Comparison of ENCODE assay signal across 16 cellular contexts in genomic region chr17:76995352-76996105, GRCh38.
DNase-seq lines count a peak whose midpoint lies in the region; ATAC-seq, FAIRE-seq and TF ChIP-seq lines count a peak whose summit lies in the region.
"Had no signal": no experiment of that assay in that cellular context is flagged by ENCODE, and none has a peak within 500 bp of the region (broad histone marks: within the 10 kb centered on the region; RNA-seq: fewer than 3 reads in every experiment).

No MANE protein-coding gene starts in this region.

- H3K4ac ChIP-seq in H1 (replicated peaks; ENCODE audit: insufficient read length, low read depth, low read length): no peak overlapping the region
- H3K4ac ChIP-seq in trophoblast cell (ENCODE audit: low read depth, low read length): no peak overlapping the region

- H3K23ac ChIP-seq in H1 (ENCODE audit: insufficient read length) (no peak overlapping the region), trophoblast cell (ENCODE audit: low read length) (no peak overlapping the region)

- CTCF ChIA-PET in H1 (lab: Charles Lee; ENCODE audit: partially characterized antibody): interaction anchor here (0.9 to 1.7 kb wide), 8 partner anchors 22 to 259 kb away, joined by 3 to 8 read pairs (median 3); no protein-coding TSS in a partner anchor

- H3K27me3 ChIP-seq in H1 (replicated peaks in 1 of 4; ENCODE audit: control insufficient read depth in 3 of 4, extremely low read depth in 1 of 4, insufficient read depth in 3 of 4, low read length in 3 of 4) (0 out of 7 replicates have a peak, but pooled peaks cover 0 to 2% (median 0%) of the 10 kb centered on the region in 4 experiments), trophoblast cell (ENCODE audit: insufficient read depth, low read length) (no peaks in the 10 kb centered on the region)
- H3K27me3 ChIP-seq: adrenal gland had no signal

- H3K4me2 ChIP-seq in H1 (ENCODE audit: insufficient read depth in 1 of 2, low read depth in 2 of 2, low read length in 2 of 2): peak overlapping the region; percentile 36 to 63
- no peak overlapping the region for H3K4me2 ChIP-seq in trophoblast cell (ENCODE audit: low read length)

- peak overlapping the region; percentile 2 to 77 for H3K27ac Mint-ChIP-seq in stimulated activated naive CD8-positive, alpha-beta T cell treated with anti-CD3 and anti-CD28 coated beads, Interleukin-15, amount 100 ng/mL, for 72 hours

- H3K9me3 Mint-ChIP-seq in stimulated activated naive CD8-positive, alpha-beta T cell treated with anti-CD3 and anti-CD28 coated beads, Interleukin-15, amount 100 ng/mL, for 72 hours: no peaks in the 10 kb centered on the region

- no peak for TF ChIP-seq EP300 in H1 (IDR thresholded peaks at IDR 0.05; ENCODE audit: borderline replicate concordance in 1 of 2, low read depth in 2 of 2, low read length in 2 of 2)

- H4K5ac ChIP-seq in H1 (ENCODE audit: insufficient read length, low read depth, low read length): no peak overlapping the region

- H3K56ac ChIP-seq in H1 (replicated peaks; ENCODE audit: insufficient read length, low read depth, low read length): no peak overlapping the region

- H2AK5ac ChIP-seq in H1 (ENCODE audit: low read depth, low read length): peak overlapping the region; percentile 26; the same call in 1 of the 2 replicates
- H2AK5ac ChIP-seq in trophoblast cell (ENCODE audit: low read length): no peak overlapping the region

- H2BK12ac ChIP-seq in H1 (ENCODE audit: low read depth, low read length) (peak overlapping the region; percentile 45), trophoblast cell (ENCODE audit: low read length) (no peak overlapping the region)

- H4K91ac ChIP-seq in H1 (replicated peaks; ENCODE audit: insufficient read length, low read length) (peak overlapping the region; percentile 5), trophoblast cell (ENCODE audit: low read depth, low read length) (no peak overlapping the region)

- H3K9me3 ChIP-seq in H1 (ENCODE audit: insufficient read depth in 2 of 2, low read depth in 1 of 2, low read length in 1 of 2): no peaks in the 10 kb centered on the region
- no peaks in the 10 kb centered on the region for H3K9me3 ChIP-seq in trophoblast cell (ENCODE audit: insufficient read depth, low read depth, low read length)
- H3K9me3 ChIP-seq: adrenal gland had no signal

- ATAC-seq in stimulated activated naive CD8-positive, alpha-beta T cell treated with anti-CD3 and anti-CD28 coated beads, Interleukin-15, amount 100 ng/mL, for 72 hours: no peak
- no peak for ATAC-seq in stimulated activated naive CD8-positive, alpha-beta T cell treated with anti-CD3 and anti-CD28 coated beads, Interleukin-15, Interleukin-2, amounts not matched to agents 100 U/mL and 50 U/mL, for 24 hours
- no peak for ATAC-seq in GM21723 (IDR thresholded peaks at IDR 0.05; ENCODE audit: unreplicated experiment)

- H3K14ac ChIP-seq in H1 (ENCODE audit: insufficient read length): no peak overlapping the region
- no peak overlapping the region for H3K14ac ChIP-seq in trophoblast cell (ENCODE audit: low read length)

- no peaks in the 10 kb centered on the region for H3K79me2 ChIP-seq in H1 (ENCODE audit: control insufficient read depth in 1 of 2, insufficient read depth in 2 of 2, low read length in 2 of 2)
- H3K79me2 ChIP-seq in trophoblast cell (ENCODE audit: control insufficient read depth, insufficient read depth, low read length, poor library complexity): no peaks in the 10 kb centered on the region

- 22% methylated on average over 11 of the region's 11 CpGs; no CpG with 5 or more reads in 1 of the 2 experiments for WGBS in H1 (ENCODE audit: extremely low coverage in 1 of 2, insufficient coverage in 1 of 2, insufficient read length in 1 of 2, insufficient replicate concordance in 2 of 2, low coverage in 1 of 2, low lambda C conversion rate in 2 of 2, missing lambda C conversion rate in 1 of 2), 2 experiments
- no CpG with 5 or more reads among the region's 11 CpGs for WGBS in trophoblast cell (ENCODE audit: extremely low coverage, insufficient coverage, insufficient read length)

- POLR2A ChIA-PET in H1 (lab: Charles Lee; ENCODE audit: partially characterized antibody): interaction anchor here (1.7 to 2.1 kb wide), 2 partner anchors 13 to 26 kb away, joined by 5 to 8 read pairs; no protein-coding TSS in a partner anchor

- no peaks in the 10 kb centered on the region for H3K23me2 ChIP-seq in H1 (ENCODE audit: low read depth, low read length)

- DNase-seq in stimulated activated naive CD8-positive, alpha-beta T cell treated with anti-CD3 and anti-CD28 coated beads, Interleukin-15, amount 100 ng/mL, for 72 hours: no peak
- no peak for DNase-seq in stimulated activated naive CD8-positive, alpha-beta T cell treated with anti-CD3 and anti-CD28 coated beads, Interleukin-15, Interleukin-2, amounts not matched to agents 100 U/mL and 50 U/mL, for 24 hours
- DNase-seq in NCI-H2196 treated with DMSO at 0.1 percent for 48 hours (lab: John Stamatoyannopoulos, UW; ENCODE audit: unreplicated experiment) (peak; percentile 23), H1 (ENCODE audit: low read depth in 1 of 2, low spot score in 2 of 2) (peak in 1 of 2 experiments; percentile 33), occipital lobe (lab: John Stamatoyannopoulos, UW) (no peak), trophoblast cell (no peak), HCEC 1CT (no peak)
- DNase-seq: adrenal gland, cortex of kidney, GF-D8, IMR-90, kidney glomerular epithelial cell, right cardiac atrium, T1000 had no signal

- peak overlapping the region; percentile 24 for H2BK20ac ChIP-seq in H1 (ENCODE audit: low read length)

- H3K4me3 Mint-ChIP-seq in stimulated activated naive CD8-positive, alpha-beta T cell treated with anti-CD3 and anti-CD28 coated beads, Interleukin-15, amount 100 ng/mL, for 72 hours: peak overlapping the region in 1 of 2 donors; percentile 22

- H4K8ac ChIP-seq in H1 (ENCODE audit: extremely low read depth, insufficient read depth, low read length) (no peak overlapping the region; the same call in 1 of the 2 replicates), trophoblast cell (ENCODE audit: low read depth, low read length) (no peak overlapping the region)

- H3K4me1 ChIP-seq in H1 (replicated peaks in 1 of 4; ENCODE audit: control insufficient read depth in 3 of 4, insufficient read depth in 4 of 4, low read length in 3 of 4) (peaks cover 6 to 22% (median 15%) of the 10 kb centered on the region in 4 experiments), trophoblast cell (ENCODE audit: control insufficient read depth in 1 of 2, insufficient read depth in 2 of 2, low read length in 2 of 2) (peaks cover 2% of the 10 kb centered on the region in 2 experiments)
- H3K4me1 ChIP-seq: adrenal gland had no signal

- H2BK5ac ChIP-seq in H1 (ENCODE audit: low read depth, low read length) (peak overlapping the region; percentile 81; the same call in 1 of the 2 replicates), trophoblast cell (ENCODE audit: low read depth, low read length, poor library complexity) (no peak overlapping the region)

- H4K20me1 ChIP-seq in H1 (replicated peaks in 1 of 2; ENCODE audit: control insufficient read depth in 1 of 2, insufficient read depth in 2 of 2, low read length in 2 of 2): no peaks in the 10 kb centered on the region

- H4K12ac ChIP-seq in trophoblast cell (ENCODE audit: low read depth, low read length): no peak overlapping the region

- no peaks in the 10 kb centered on the region for H3K27me3 Mint-ChIP-seq in stimulated activated naive CD8-positive, alpha-beta T cell treated with anti-CD3 and anti-CD28 coated beads, Interleukin-15, amount 100 ng/mL, for 72 hours

- H3K36me3 ChIP-seq in H1 (ENCODE audit: control insufficient read depth in 2 of 4, insufficient read depth in 4 of 4, low read length in 3 of 4) (no peaks in the 10 kb centered on the region), trophoblast cell (ENCODE audit: control insufficient read depth in 1 of 2, insufficient read depth in 2 of 2, low read length in 2 of 2) (no peaks in the 10 kb centered on the region)
- H3K36me3 ChIP-seq: adrenal gland had no signal

- peaks cover 60% of the 10 kb centered on the region for H3K4me1 Mint-ChIP-seq in stimulated activated naive CD8-positive, alpha-beta T cell treated with anti-CD3 and anti-CD28 coated beads, Interleukin-15, amount 100 ng/mL, for 72 hours

- TF ChIP-seq RAD21 in H1 (IDR thresholded peaks at IDR 0.05 in 1 of 2, conservative IDR thresholded peaks at IDR 0.05 in 1 of 2; ENCODE audit: low read depth in 2 of 2, low read length in 2 of 2): no peak

- FAIRE-seq in H1 (lab: Jason Lieb, UNC): peak; percentile 78

- H3K79me1 ChIP-seq in H1 (ENCODE audit: low read depth, low read length) (no peaks in the 10 kb centered on the region), trophoblast cell (ENCODE audit: low read length) (no peaks in the 10 kb centered on the region)

- H2BK120ac ChIP-seq in H1 (replicated peaks; ENCODE audit: low read depth, low read length) (no peak overlapping the region), trophoblast cell (ENCODE audit: insufficient read depth, low read length, poor library complexity) (no peak overlapping the region)

- H3K4me3 ChIP-seq in H1 (ENCODE audit: extremely low read depth in 1 of 4, insufficient read depth in 2 of 4, low read depth in 3 of 4, low read length in 4 of 4): peak overlapping the region in 3 of 4 experiments; percentile 15 to 29 (median 26); a peak in 3 of 8 replicates
- H3K4me3 ChIP-seq in trophoblast cell (ENCODE audit: low read depth, low read length): no peak overlapping the region
- H3K4me3 ChIP-seq: adrenal gland had no signal

- H3K27ac ChIP-seq in H1 (ENCODE audit: low read depth, low read length) (peak overlapping the region; percentile 75), trophoblast cell (ENCODE audit: low read depth, low read length) (no peak overlapping the region)
- H3K27ac ChIP-seq: adrenal gland, C4-2B had no signal

- H2AFZ ChIP-seq in H1 (ENCODE audit: low read length): 0 out of 2 replicates have a peak overlapping the region, but pooled peaks have one; percentile 4
- no peak overlapping the region for H2AFZ ChIP-seq in trophoblast cell (ENCODE audit: insufficient read depth, low read length, poor library complexity)

- H3K18ac ChIP-seq in H1 (ENCODE audit: extremely low read depth, low read length) (peak overlapping the region; percentile 90), trophoblast cell (ENCODE audit: low read length) (no peak overlapping the region)

- H3K9ac ChIP-seq in H1 (replicated peaks in 1 of 4; ENCODE audit: extremely low read depth in 1 of 4, low read depth in 3 of 4, low read length in 3 of 4) (no peak overlapping the region; a peak in 1 of 7 replicates), trophoblast cell (ENCODE audit: low read length) (no peak overlapping the region)

- no peak overlapping the region for H2BK15ac ChIP-seq in H1 (ENCODE audit: low read length)

- TF ChIP-seq POLR2A in H1 (IDR thresholded peaks at IDR 0.05; ENCODE audit: control extremely low read depth in 1 of 2, low read depth in 2 of 2, low read length in 2 of 2): no peak

- no peak for TF ChIP-seq CTCF in H1 (IDR thresholded peaks at IDR 0.05; ENCODE audit: control extremely low read depth in 1 of 3, insufficient read depth in 1 of 3, low read depth in 1 of 3, low read length in 3 of 3)

TF ChIP-seq in H1, 55 proteins besides CTCF, POLR2A, EP300 and RAD21 (continues in another document):
- TF ChIP-seq RBBP5 (IDR thresholded peaks at IDR 0.05; ENCODE audit: borderline replicate concordance, low read depth, low read length) (no peak), CHD1 (IDR thresholded peaks at IDR 0.05; ENCODE audit: low read depth, low read length) (no peak), KDM5A (IDR thresholded peaks at IDR 0.05; ENCODE audit: low read length) (no peak), SP4 (IDR thresholded peaks at IDR 0.05; ENCODE audit: low read length) (no peak)
